8 cellular contexts compared by ENCODE assay signal in the genomic region with DNA sequence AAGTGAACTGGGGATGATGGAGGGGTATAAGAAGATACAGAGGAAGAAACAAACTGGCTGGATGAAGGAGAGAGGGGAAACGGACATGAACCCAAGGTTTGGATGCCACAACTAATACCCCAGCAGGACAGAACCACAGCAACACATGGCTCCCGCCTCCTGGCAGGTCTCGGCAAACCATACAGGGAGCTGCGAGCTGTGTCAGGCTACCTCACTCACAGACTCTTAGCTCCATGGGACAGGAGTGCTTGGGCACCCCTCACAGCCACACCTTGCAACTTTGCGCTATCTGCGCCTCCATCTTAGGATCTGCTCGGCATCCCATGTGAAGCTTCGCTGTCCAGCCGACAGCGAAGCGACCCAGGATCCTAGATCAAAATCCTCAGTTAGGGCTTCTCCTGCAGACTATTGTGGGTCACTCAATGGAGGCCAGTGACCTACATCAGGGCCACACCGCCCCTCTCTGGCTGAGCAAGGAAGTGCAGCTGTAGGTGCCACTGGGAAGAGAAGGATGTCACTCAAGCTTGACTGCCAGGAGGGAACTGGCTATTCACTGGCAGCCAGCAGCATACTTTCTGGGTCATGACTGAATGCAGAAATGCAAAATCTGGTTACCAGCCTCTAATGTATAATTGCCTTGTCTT.
DNase-seq lines count a peak whose midpoint lies in the region; ATAC-seq and TF ChIP-seq lines count a peak whose summit lies in the region.

No MANE protein-coding gene starts in this region.

- H3K4me3 ChIP-seq in HAP-1, result no peak overlapping the region
- no peak overlapping the region for H3K4me3 ChIP-seq in cardiac muscle cell
- H3K4me3 ChIP-seq in trophoblast cell (ENCODE audit: low read depth, low read length), result no peak overlapping the region

- no peaks in the 10 kb centered on the region for H3K4me1 ChIP-seq in HAP-1
- no peaks in the 10 kb centered on the region for H3K4me1 ChIP-seq in cardiac muscle cell (ENCODE audit: low read depth)
- H3K4me1 ChIP-seq in trophoblast cell (ENCODE audit: control insufficient read depth in 1 of 2, insufficient read depth in 2 of 2, low read length in 2 of 2), result no peaks in the 10 kb centered on the region

- H3K27me3 ChIP-seq in HAP-1 (ENCODE audit: low read depth), result no peaks in the 10 kb centered on the region
- no peaks in the 10 kb centered on the region for H3K27me3 ChIP-seq in cardiac muscle cell
- no peaks in the 10 kb centered on the region for H3K27me3 ChIP-seq in trophoblast cell (ENCODE audit: insufficient read depth, low read length)

- no peak overlapping the region for H2BK120ac ChIP-seq in trophoblast cell (ENCODE audit: insufficient read depth, low read length, poor library complexity)

- H3K18ac ChIP-seq in trophoblast cell (ENCODE audit: low read length), result no peak overlapping the region

- no peaks in the 10 kb centered on the region for H3K9me3 ChIP-seq in HAP-1
- no peaks in the 10 kb centered on the region for H3K9me3 ChIP-seq in cardiac muscle cell (ENCODE audit: low read depth)
- peaks cover 2% of the 10 kb centered on the region for H3K9me3 ChIP-seq in trophoblast cell (ENCODE audit: insufficient read depth, low read depth, low read length)

- no peak overlapping the region for H4K8ac ChIP-seq in trophoblast cell (ENCODE audit: low read depth, low read length)

- no peak overlapping the region for H2AK5ac ChIP-seq in trophoblast cell (ENCODE audit: low read length)

- peak; percentile 66 for DNase-seq in DMS153 (lab: John Stamatoyannopoulos, UW)
- DNase-seq in HAP-1 (ENCODE audit: low spot score in 2 of 2), result peak; percentile 7 to 77
- peak; percentile 33 to 84 for DNase-seq in NCI-H524 (lab: John Stamatoyannopoulos, UW)
- DNase-seq in activated T-helper 1 cell treated with anti-CD3 and anti-CD28 coated beads, Interleukin-12 subunit alpha, Interleukin-12 subunit beta, Interleukin-2, Interleukin-4 antibody, amounts not matched to agents 30 ng/mL and 10 ng/mL and 1 ng/mL, durations not matched to agents 14 hours and 24 hours and 36 hours (ENCODE audit: low spot score), result peak; percentile 8
- DNase-seq in cardiac muscle cell (ENCODE audit: low read depth in 1 of 2, low spot score in 1 of 2), result peak; percentile 51 to 80
- peak; percentile 89 to 96 for DNase-seq in trophoblast cell

- in situ Hi-C loops in HAP-1 (cut with MboI; ENCODE audit: low sequenced_read_pairs), result no loop called here

- TF ChIP-seq CTCF in cardiac muscle cell (IDR thresholded peaks at IDR 0.05; ENCODE audit: low read depth, low read length), result peak; percentile 80

- H2AFZ ChIP-seq in trophoblast cell (ENCODE audit: insufficient read depth, low read length, poor library complexity), result no peak overlapping the region

- no CpG with 5 or more reads among the region's 12 CpGs for WGBS in trophoblast cell (ENCODE audit: extremely low coverage, insufficient coverage, insufficient read length)

- H3K4me2 ChIP-seq in trophoblast cell (ENCODE audit: low read length), result no peak overlapping the region

- ATAC-seq in HG02759 (IDR thresholded peaks at IDR 0.05; ENCODE audit: unreplicated experiment), result no peak
- no peak for ATAC-seq in GM21526 (IDR thresholded peaks at IDR 0.05; ENCODE audit: low FRiP score, unreplicated experiment)

- H3K4me1 Mint-ChIP-seq in activated T-helper 1 cell treated with anti-CD3 and anti-CD28 coated beads, Interleukin-12 subunit alpha, Interleukin-12 subunit beta, Interleukin-2, Interleukin-4 antibody, amounts not matched to agents 30 ng/mL and 10 ng/mL and 1 ng/mL, durations not matched to agents 14 hours and 24 hours and 36 hours (ENCODE audit: low read depth), result no peaks in the 10 kb centered on the region

- H3K27me3 Mint-ChIP-seq in activated T-helper 1 cell treated with anti-CD3 and anti-CD28 coated beads, Interleukin-12 subunit alpha, Interleukin-12 subunit beta, Interleukin-2, Interleukin-4 antibody, amounts not matched to agents 30 ng/mL and 10 ng/mL and 1 ng/mL, durations not matched to agents 14 hours and 24 hours and 36 hours (ENCODE audit: insufficient read depth), result no peaks in the 10 kb centered on the region

- no peaks in the 10 kb centered on the region for H3K36me3 ChIP-seq in HAP-1 (replicated peaks)
- no peaks in the 10 kb centered on the region for H3K36me3 ChIP-seq in cardiac muscle cell
- H3K36me3 ChIP-seq in trophoblast cell (ENCODE audit: control insufficient read depth in 1 of 2, insufficient read depth in 2 of 2, low read length in 2 of 2), result no peaks in the 10 kb centered on the region

- H3K27ac ChIP-seq in cardiac muscle cell (no peak overlapping the region), trophoblast cell (ENCODE audit: low read depth, low read length) (no peak overlapping the region)

- H3K23ac ChIP-seq in trophoblast cell (ENCODE audit: low read length), result no peak overlapping the region

- no peaks in the 10 kb centered on the region for H3K9me3 Mint-ChIP-seq in activated T-helper 1 cell treated with anti-CD3 and anti-CD28 coated beads, Interleukin-12 subunit alpha, Interleukin-12 subunit beta, Interleukin-2, Interleukin-4 antibody, amounts not matched to agents 30 ng/mL and 10 ng/mL and 1 ng/mL, durations not matched to agents 14 hours and 24 hours and 36 hours

- H2BK12ac ChIP-seq in trophoblast cell (ENCODE audit: low read length), result no peak overlapping the region

- intact Hi-C loops in activated T-helper 1 cell treated with anti-CD3 and anti-CD28 coated beads, Interleukin-12 subunit alpha, Interleukin-12 subunit beta, Interleukin-2, Interleukin-4 antibody, amounts not matched to agents 30 ng/mL and 10 ng/mL and 1 ng/mL, durations not matched to agents 14 hours and 24 hours and 36 hours (cut with micrococcal nuclease), result no loop called here

- no peak overlapping the region for H4K91ac ChIP-seq in trophoblast cell (ENCODE audit: low read depth, low read length)

- no peak overlapping the region for H3K14ac ChIP-seq in trophoblast cell (ENCODE audit: low read length)

- no peak overlapping the region for H3K4me3 Mint-ChIP-seq in activated T-helper 1 cell treated with anti-CD3 and anti-CD28 coated beads, Interleukin-12 subunit alpha, Interleukin-12 subunit beta, Interleukin-2, Interleukin-4 antibody, amounts not matched to agents 30 ng/mL and 10 ng/mL and 1 ng/mL, durations not matched to agents 14 hours and 24 hours and 36 hours

- H4K12ac ChIP-seq in trophoblast cell (ENCODE audit: low read depth, low read length), result no peak overlapping the region

- no peak overlapping the region for H3K4ac ChIP-seq in trophoblast cell (ENCODE audit: low read depth, low read length)

- H3K79me2 ChIP-seq in trophoblast cell (ENCODE audit: control insufficient read depth, insufficient read depth, low read length, poor library complexity), result no peaks in the 10 kb centered on the region

- H3K27ac Mint-ChIP-seq in activated T-helper 1 cell treated with anti-CD3 and anti-CD28 coated beads, Interleukin-12 subunit alpha, Interleukin-12 subunit beta, Interleukin-2, Interleukin-4 antibody, amounts not matched to agents 30 ng/mL and 10 ng/mL and 1 ng/mL, durations not matched to agents 14 hours and 24 hours and 36 hours, result no peak overlapping the region

- no peak overlapping the region for H3K9ac ChIP-seq in trophoblast cell (ENCODE audit: low read length)

- H3K36me3 Mint-ChIP-seq in activated T-helper 1 cell treated with anti-CD3 and anti-CD28 coated beads, Interleukin-12 subunit alpha, Interleukin-12 subunit beta, Interleukin-2, Interleukin-4 antibody, amounts not matched to agents 30 ng/mL and 10 ng/mL and 1 ng/mL, durations not matched to agents 14 hours and 24 hours and 36 hours (ENCODE audit: low read depth), result no peaks in the 10 kb centered on the region

- no peak overlapping the region for H2BK5ac ChIP-seq in trophoblast cell (ENCODE audit: low read depth, low read length, poor library complexity)

- no peaks in the 10 kb centered on the region for H3K79me1 ChIP-seq in trophoblast cell (ENCODE audit: low read length)

Comparison
In these comparisons a context has a peak if more than half of its experiments do, and no peak if none do; other contexts are left out.
1. DNase-seq: peak in every context shown above with its lines; median percentile 92 in trophoblast cell; 66 in DMS153; 66 in cardiac muscle cell; 58 in NCI-H524; 42 in HAP-1; 8 in activated T-helper 1 cell treated with anti-CD3 and anti-CD28 coated beads, Interleukin-12 subunit alpha, Interleukin-12 subunit beta, Interleukin-2, Interleukin-4 antibody, amounts not matched to agents 30 ng/mL and 10 ng/mL and 1 ng/mL, durations not matched to agents 14 hours and 24 hours and 36 hours.